12 cellular contexts compared by ENCODE assay signal in the genomic region with DNA sequence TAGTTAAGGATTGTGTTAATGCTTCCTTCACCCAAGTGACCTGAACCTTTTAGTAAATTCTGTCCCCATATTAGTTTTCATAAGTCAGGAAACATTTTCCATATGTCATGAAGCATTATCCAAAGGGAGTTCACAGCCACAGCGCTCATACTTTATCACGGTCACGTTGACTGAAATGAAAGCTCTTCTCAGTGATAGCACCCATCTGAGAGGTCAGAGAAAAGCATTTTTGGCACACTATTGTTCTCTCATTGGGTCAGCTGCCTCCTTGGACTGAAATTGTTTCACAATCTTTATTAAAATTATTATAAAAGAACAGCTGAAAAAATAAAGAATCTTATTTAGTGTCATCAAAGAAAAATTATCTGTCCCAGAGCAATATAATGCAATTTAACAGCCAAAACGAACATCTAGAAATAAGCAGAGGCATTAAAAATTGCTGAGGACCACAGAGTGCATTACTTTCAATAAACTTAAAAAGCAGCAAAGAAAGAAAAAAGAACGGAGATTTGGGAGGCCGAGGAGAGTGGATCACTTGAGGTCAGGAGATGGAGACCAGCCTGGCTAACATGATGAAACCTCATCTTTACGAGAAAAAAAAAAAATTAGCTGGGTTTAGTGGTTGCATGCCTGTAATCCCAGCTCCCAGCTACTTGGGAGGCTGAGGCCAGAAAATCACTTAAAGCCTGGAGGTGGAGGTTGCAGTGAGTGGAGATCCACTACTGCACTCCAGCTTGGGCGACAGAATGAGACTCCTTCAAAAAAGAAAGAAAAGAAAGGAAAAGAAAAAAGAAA.
"Had no signal": no experiment of that assay in that cellular context is flagged by ENCODE, and none has a peak within 500 bp of the region (broad histone marks: within the 10 kb centered on the region; RNA-seq: fewer than 3 reads in every experiment).

No MANE protein-coding gene starts in this region.

- H3K9me3 ChIP-seq: thoracic aorta had no signal

- FAIRE-seq: islet of Langerhans had no signal

- H3K27ac ChIP-seq: epithelial cell of prostate, stomach, thoracic aorta had no signal

- H3K27me3 ChIP-seq: stomach had no signal

- H3K36me3 ChIP-seq: stomach, thoracic aorta had no signal

- H3K4me3 ChIP-seq: stomach, thoracic aorta had no signal

- H3K4me1 ChIP-seq: stomach had no signal

- DNase-seq: activated B cell treated with CpG ODN at 0.5 μM for 24 hours; activated CD4-positive, alpha-beta T cell treated with anti-CD3 and anti-CD28 coated beads, Interleukin-2, amount 10 ng/mL, durations not matched to agents 7 days and 5 days; activated CD8-positive, alpha-beta memory T cell treated with anti-CD3 and anti-CD28 coated beads for 24 hours; activated naive CD4-positive, alpha-beta T cell treated with anti-CD3 and anti-CD28 coated beads, Interleukin-2, amount 10 ng/mL, durations not matched to agents 7 days and 5 days; effector memory CD4-positive, alpha-beta T cell; glutamatergic neuron; mammary epithelial cell; stomach had no signal

- ATAC-seq: left lobe of liver had no signal
